In genomic region chr3:57999423-58000115, GRCh38 we compare ENCODE assay signal across 1 cellular context.
TF ChIP-seq lines count a peak whose summit lies in the region.

No MANE protein-coding gene starts in this region.

TF ChIP-seq in HepG2, 621 proteins besides CTCF, POLR2A, EP300 and RAD21 (continued from another document and continues in another):
- TF ChIP-seq ZNF331 (CRISPR knock-in tag; IDR thresholded peaks at IDR 0.05), result 0 out of 2 replicates have a peak, but pooled peaks have one; percentile 37
- TF ChIP-seq ZFP36L1 (CRISPR knock-in tag; IDR thresholded peaks at IDR 0.05), result no peak
- TF ChIP-seq BATF2 (CRISPR knock-in tag; IDR thresholded peaks at IDR 0.05), result no peak
- TF ChIP-seq, protein P1, sequence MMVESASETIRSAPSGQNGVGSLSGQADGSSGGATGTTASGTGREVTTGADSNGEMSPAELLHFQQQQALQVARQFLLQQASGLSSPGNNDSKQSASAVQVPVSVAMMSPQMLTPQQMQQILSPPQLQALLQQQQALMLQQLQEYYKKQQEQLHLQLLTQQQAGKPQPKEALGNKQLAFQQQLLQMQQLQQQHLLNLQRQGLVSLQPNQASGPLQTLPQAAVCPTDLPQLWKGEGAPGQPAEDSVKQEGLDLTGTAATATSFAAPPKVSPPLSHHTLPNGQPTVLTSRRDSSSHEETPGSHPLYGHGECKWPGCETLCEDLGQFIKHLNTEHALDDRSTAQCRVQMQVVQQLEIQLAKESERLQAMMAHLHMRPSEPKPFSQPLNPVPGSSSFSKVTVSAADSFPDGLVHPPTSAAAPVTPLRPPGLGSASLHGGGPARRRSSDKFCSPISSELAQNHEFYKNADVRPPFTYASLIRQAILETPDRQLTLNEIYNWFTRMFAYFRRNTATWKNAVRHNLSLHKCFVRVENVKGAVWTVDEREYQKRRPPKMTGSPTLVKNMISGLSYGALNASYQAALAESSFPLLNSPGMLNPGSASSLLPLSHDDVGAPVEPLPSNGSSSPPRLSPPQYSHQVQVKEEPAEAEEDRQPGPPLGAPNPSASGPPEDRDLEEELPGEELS (CRISPR knock-in tag; IDR thresholded peaks at IDR 0.05), result no peak
- TF ChIP-seq, protein P2, sequence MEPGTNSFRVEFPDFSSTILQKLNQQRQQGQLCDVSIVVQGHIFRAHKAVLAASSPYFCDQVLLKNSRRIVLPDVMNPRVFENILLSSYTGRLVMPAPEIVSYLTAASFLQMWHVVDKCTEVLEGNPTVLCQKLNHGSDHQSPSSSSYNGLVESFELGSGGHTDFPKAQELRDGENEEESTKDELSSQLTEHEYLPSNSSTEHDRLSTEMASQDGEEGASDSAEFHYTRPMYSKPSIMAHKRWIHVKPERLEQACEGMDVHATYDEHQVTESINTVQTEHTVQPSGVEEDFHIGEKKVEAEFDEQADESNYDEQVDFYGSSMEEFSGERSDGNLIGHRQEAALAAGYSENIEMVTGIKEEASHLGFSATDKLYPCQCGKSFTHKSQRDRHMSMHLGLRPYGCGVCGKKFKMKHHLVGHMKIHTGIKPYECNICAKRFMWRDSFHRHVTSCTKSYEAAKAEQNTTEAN (CRISPR knock-in tag; conservative IDR thresholded peaks at IDR 0.05), result no peak
- TF ChIP-seq, protein P3, sequence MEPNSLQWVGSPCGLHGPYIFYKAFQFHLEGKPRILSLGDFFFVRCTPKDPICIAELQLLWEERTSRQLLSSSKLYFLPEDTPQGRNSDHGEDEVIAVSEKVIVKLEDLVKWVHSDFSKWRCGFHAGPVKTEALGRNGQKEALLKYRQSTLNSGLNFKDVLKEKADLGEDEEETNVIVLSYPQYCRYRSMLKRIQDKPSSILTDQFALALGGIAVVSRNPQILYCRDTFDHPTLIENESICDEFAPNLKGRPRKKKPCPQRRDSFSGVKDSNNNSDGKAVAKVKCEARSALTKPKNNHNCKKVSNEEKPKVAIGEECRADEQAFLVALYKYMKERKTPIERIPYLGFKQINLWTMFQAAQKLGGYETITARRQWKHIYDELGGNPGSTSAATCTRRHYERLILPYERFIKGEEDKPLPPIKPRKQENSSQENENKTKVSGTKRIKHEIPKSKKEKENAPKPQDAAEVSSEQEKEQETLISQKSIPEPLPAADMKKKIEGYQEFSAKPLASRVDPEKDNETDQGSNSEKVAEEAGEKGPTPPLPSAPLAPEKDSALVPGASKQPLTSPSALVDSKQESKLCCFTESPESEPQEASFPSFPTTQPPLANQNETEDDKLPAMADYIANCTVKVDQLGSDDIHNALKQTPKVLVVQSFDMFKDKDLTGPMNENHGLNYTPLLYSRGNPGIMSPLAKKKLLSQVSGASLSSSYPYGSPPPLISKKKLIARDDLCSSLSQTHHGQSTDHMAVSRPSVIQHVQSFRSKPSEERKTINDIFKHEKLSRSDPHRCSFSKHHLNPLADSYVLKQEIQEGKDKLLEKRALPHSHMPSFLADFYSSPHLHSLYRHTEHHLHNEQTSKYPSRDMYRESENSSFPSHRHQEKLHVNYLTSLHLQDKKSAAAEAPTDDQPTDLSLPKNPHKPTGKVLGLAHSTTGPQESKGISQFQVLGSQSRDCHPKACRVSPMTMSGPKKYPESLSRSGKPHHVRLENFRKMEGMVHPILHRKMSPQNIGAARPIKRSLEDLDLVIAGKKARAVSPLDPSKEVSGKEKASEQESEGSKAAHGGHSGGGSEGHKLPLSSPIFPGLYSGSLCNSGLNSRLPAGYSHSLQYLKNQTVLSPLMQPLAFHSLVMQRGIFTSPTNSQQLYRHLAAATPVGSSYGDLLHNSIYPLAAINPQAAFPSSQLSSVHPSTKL (CRISPR knock-in tag; IDR thresholded peaks at IDR 0.05), result peak; percentile 69
- peak; percentile 75 for TF ChIP-seq GATAD2A (CRISPR knock-in tag; IDR thresholded peaks at IDR 0.05)
- no peak for TF ChIP-seq ZBTB10 (CRISPR knock-in tag; IDR thresholded peaks at IDR 0.05; ENCODE audit: borderline replicate concordance)
- no peak for TF ChIP-seq MLLT10 (CRISPR knock-in tag; IDR thresholded peaks at IDR 0.05)
- no peak for TF ChIP-seq DMTF1 (CRISPR knock-in tag; IDR thresholded peaks at IDR 0.05)
- TF ChIP-seq ATAD3A (CRISPR knock-in tag; IDR thresholded peaks at IDR 0.05), result no peak
- TF ChIP-seq ZNF430 (CRISPR knock-in tag; IDR thresholded peaks at IDR 0.05), result 0 out of 2 replicates have a peak, but pooled peaks have one; percentile 43
- TF ChIP-seq TFAP4 (IDR thresholded peaks at IDR 0.05; ENCODE audit: borderline replicate concordance, low read depth), result no peak
- TF ChIP-seq JUN (CRISPR knock-in tag; IDR thresholded peaks at IDR 0.05), result no peak
- no peak for TF ChIP-seq NFKB2 (CRISPR knock-in tag; IDR thresholded peaks at IDR 0.05; ENCODE audit: borderline replicate concordance)
- TF ChIP-seq SMYD3 (CRISPR knock-in tag; IDR thresholded peaks at IDR 0.05), result no peak
- TF ChIP-seq ZNF282 (IDR thresholded peaks at IDR 0.05; ENCODE audit: partially characterized antibody), result no peak
- no peak for TF ChIP-seq WIZ (CRISPR knock-in tag; IDR thresholded peaks at IDR 0.05)
- no peak; the same call in 1 of the 2 replicates for TF ChIP-seq RXRB (CRISPR knock-in tag; IDR thresholded peaks at IDR 0.05; ENCODE audit: borderline replicate concordance)
- no peak for TF ChIP-seq AGO2 (optimal IDR thresholded peaks at IDR 0.05; ENCODE audit: low read depth, low read length)
- no peak for TF ChIP-seq HNRNPLL (IDR thresholded peaks at IDR 0.05; ENCODE audit: low read depth, low read length, poor library complexity, severe bottlenecking)
- TF ChIP-seq ZNF207 (IDR thresholded peaks at IDR 0.05; ENCODE audit: borderline replicate concordance), result no peak
- TF ChIP-seq RFXAP (CRISPR knock-in tag; IDR thresholded peaks at IDR 0.05; ENCODE audit: borderline replicate concordance), result no peak
- no peak for TF ChIP-seq NR2F1 (CRISPR knock-in tag; IDR thresholded peaks at IDR 0.05)
- no peak for TF ChIP-seq IRF2 (CRISPR knock-in tag; IDR thresholded peaks at IDR 0.05)
- no peak for TF ChIP-seq ZNF451 (CRISPR knock-in tag; IDR thresholded peaks at IDR 0.05)
- no peak for TF ChIP-seq DZIP1 (CRISPR knock-in tag; IDR thresholded peaks at IDR 0.05)
- no peak for TF ChIP-seq ZNF34 (CRISPR knock-in tag; IDR thresholded peaks at IDR 0.05; ENCODE audit: borderline replicate concordance)
- no peak for TF ChIP-seq FUBP1 (CRISPR knock-in tag; IDR thresholded peaks at IDR 0.05; ENCODE audit: borderline replicate concordance)
- peak; percentile 56; the same call in 1 of the 2 replicates for TF ChIP-seq TBX2 (CRISPR knock-in tag; IDR thresholded peaks at IDR 0.05; ENCODE audit: borderline replicate concordance)
